In genomic region chr17:81858967-81859905, GRCh38 we compare ENCODE assay signal across 1 cellular context.
TF ChIP-seq lines count a peak whose summit lies in the region.

No MANE protein-coding gene starts in this region.

TF ChIP-seq in endothelial cell of umbilical vein, 7 proteins besides CTCF, POLR2A, EP300 and RAD21:
- TF ChIP-seq MAX (IDR thresholded peaks at IDR 0.05; ENCODE audit: insufficient read depth, insufficient read length): no peak
- TF ChIP-seq JUN (IDR thresholded peaks at IDR 0.05; ENCODE audit: borderline replicate concordance, insufficient read depth, insufficient read length, low read depth): no peak
- TF ChIP-seq GATA2 (IDR thresholded peaks at IDR 0.05; ENCODE audit: insufficient read depth, insufficient read length, low read depth, low read length): no peak
- no peak for TF ChIP-seq POLR2AphosphoS5 (IDR thresholded peaks at IDR 0.05; ENCODE audit: insufficient read depth, low read depth, low read length)
- TF ChIP-seq MYC (IDR thresholded peaks at IDR 0.05; ENCODE audit: low read depth, low read length): no peak
- TF ChIP-seq FOS (IDR thresholded peaks at IDR 0.05; ENCODE audit: borderline replicate concordance, insufficient read depth, low read length): no peak
- no peak for TF ChIP-seq EZH2 (IDR thresholded peaks at IDR 0.05; ENCODE audit: borderline replicate concordance, low read depth, low read length, severe bottlenecking)
